In genomic region chr17:28871056-28871579, GRCh38 we compare ENCODE assay signal across 8 cellular contexts.
DNase-seq lines count a peak whose midpoint lies in the region; ATAC-seq lines count a peak whose summit lies in the region.

No MANE protein-coding gene starts in this region.

- DNase-seq in stimulated activated naive CD4-positive, alpha-beta T cell (lab: John Stamatoyannopoulos, UW), result peak in 4 of 6 experiments; percentile 17 to 58 (median 46)
- DNase-seq in stimulated activated naive CD4-positive, alpha-beta T cell treated with Interleukin-2 at 50 U/mL for 16 hours (lab: John Stamatoyannopoulos, UW), result no peak
- DNase-seq in activated naive CD4-positive, alpha-beta T cell treated with anti-CD3 and anti-CD28 coated beads, Interleukin-2, amount 50 U/mL, for 16 hours, result peak; percentile 36
- DNase-seq in NCI-H524 treated with DMSO at 0.1 percent for 48 hours (lab: John Stamatoyannopoulos, UW) (no peak), amniotic stem cell (lab: John Stamatoyannopoulos, UW) (no peak), NCI-H446 treated with DMSO at 0.1 percent for 48 hours (lab: John Stamatoyannopoulos, UW) (no peak)

- ATAC-seq in HG03432 (IDR thresholded peaks at IDR 0.05; ENCODE audit: unreplicated experiment), result peak; percentile 88
- ATAC-seq in HG03025 (IDR thresholded peaks at IDR 0.05; ENCODE audit: low FRiP score, unreplicated experiment), result no peak

Comparison
In these comparisons a context has a peak if more than half of its experiments do, and no peak if none do; other contexts are left out.
1. DNase-seq: peak in stimulated activated naive CD4-positive, alpha-beta T cell (4 of 6) and activated naive CD4-positive, alpha-beta T cell treated with anti-CD3 and anti-CD28 coated beads, Interleukin-2, amount 50 U/mL, for 16 hours (single experiment); none in stimulated activated naive CD4-positive, alpha-beta T cell treated with Interleukin-2 at 50 U/mL for 16 hours (single experiment), NCI-H524 treated with DMSO at 0.1 percent for 48 hours (single experiment), amniotic stem cell (single experiment) and NCI-H446 treated with DMSO at 0.1 percent for 48 hours (single experiment).